2 cellular contexts compared by ENCODE assay signal in genomic region chr3:69326821-69327433, GRCh38.
TF ChIP-seq lines count a peak whose summit lies in the region.

No MANE protein-coding gene starts in this region.

TF ChIP-seq in SK-N-SH, 30 proteins besides CTCF, POLR2A, EP300 and RAD21 (continued from another document):
- TF ChIP-seq ZBTB33 (IDR thresholded peaks at IDR 0.05; ENCODE audit: borderline replicate concordance, low read depth): no peak
- no peak for TF ChIP-seq MXI1 (IDR thresholded peaks at IDR 0.05; ENCODE audit: low read depth, low read length)
- TF ChIP-seq USF2 (IDR thresholded peaks at IDR 0.05; ENCODE audit: borderline replicate concordance, low read depth, low read length): no peak
- TF ChIP-seq FOXJ3 (CRISPR knock-in tag; IDR thresholded peaks at IDR 0.05): no peak
- no peak for TF ChIP-seq EZH2phosphoT487 (IDR thresholded peaks at IDR 0.05; ENCODE audit: borderline replicate concordance, low read depth)
- TF ChIP-seq GATA2 (CRISPR knock-in tag; IDR thresholded peaks at IDR 0.05): no peak
- no peak for TF ChIP-seq JUND (IDR thresholded peaks at IDR 0.05)

TF ChIP-seq in SK-N-SH treated with all-trans-retinoic acid at 6 μM for 48 hours, 23 proteins besides CTCF, POLR2A, EP300 and RAD21 (continued from another document):
- TF ChIP-seq, protein P1, sequence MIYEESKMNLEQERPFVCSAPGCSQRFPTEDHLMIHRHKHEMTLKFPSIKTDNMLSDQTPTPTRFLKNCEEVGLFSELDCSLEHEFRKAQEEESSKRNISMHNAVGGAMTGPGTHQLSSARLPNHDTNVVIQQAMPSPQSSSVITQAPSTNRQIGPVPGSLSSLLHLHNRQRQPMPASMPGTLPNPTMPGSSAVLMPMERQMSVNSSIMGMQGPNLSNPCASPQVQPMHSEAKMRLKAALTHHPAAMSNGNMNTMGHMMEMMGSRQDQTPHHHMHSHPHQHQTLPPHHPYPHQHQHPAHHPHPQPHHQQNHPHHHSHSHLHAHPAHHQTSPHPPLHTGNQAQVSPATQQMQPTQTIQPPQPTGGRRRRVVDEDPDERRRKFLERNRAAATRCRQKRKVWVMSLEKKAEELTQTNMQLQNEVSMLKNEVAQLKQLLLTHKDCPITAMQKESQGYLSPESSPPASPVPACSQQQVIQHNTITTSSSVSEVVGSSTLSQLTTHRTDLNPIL (CRISPR knock-in tag; IDR thresholded peaks at IDR 0.05; ENCODE audit: low read depth): no peak
- TF ChIP-seq ZNF8 (CRISPR knock-in tag; IDR thresholded peaks at IDR 0.05) (no peak), ZFP3 (CRISPR knock-in tag; IDR thresholded peaks at IDR 0.05) (no peak)
